In genomic region chr1:30263405-30263804, GRCh38 we compare ENCODE assay signal across 25 cellular contexts.
"Had no signal": no experiment of that assay in that cellular context is flagged by ENCODE, and none has a peak within 500 bp of the region (broad histone marks: within the 10 kb centered on the region; RNA-seq: fewer than 3 reads in every experiment).

No MANE protein-coding gene starts in this region.

- H3K27ac Mint-ChIP-seq: dendritic cell treated with granulocyte-macrophage colony-stimulating factor and Interleukin-4, amounts not matched to agents 40 ng/mL and 50 ng/mL, for 4 days; endodermal cell; immature natural killer cell; mesothelial cell of epicardium had no signal

- H3K9me3 Mint-ChIP-seq: dendritic cell treated with granulocyte-macrophage colony-stimulating factor and Interleukin-4, amounts not matched to agents 40 ng/mL and 50 ng/mL, for 4 days; effector memory CD8-positive, alpha-beta T cell; immature natural killer cell had no signal

- H3K36me3 Mint-ChIP-seq: mesothelial cell of epicardium had no signal

- ATAC-seq: effector memory CD8-positive, alpha-beta T cell; esophagus mucosa; gastrocnemius medialis; heart left ventricle; left cardiac atrium; left lung; left ventricle myocardium superior; lower lobe of right lung; mucosa of descending colon had no signal

- H3K4me1 Mint-ChIP-seq: immature natural killer cell had no signal

- H3K4me3 Mint-ChIP-seq: dendritic cell treated with granulocyte-macrophage colony-stimulating factor and Interleukin-4, amounts not matched to agents 40 ng/mL and 50 ng/mL, for 4 days; effector memory CD8-positive, alpha-beta T cell; endodermal cell; immature natural killer cell; mesothelial cell of epicardium had no signal

- H3K4me1 ChIP-seq: colonic mucosa, esophagus squamous epithelium, gastrocnemius medialis, left lung, lower lobe of right lung had no signal

- DNase-seq: cerebellar nuclear complex; colonic mucosa; cortex of kidney; effector CD8-positive, alpha-beta T cell; effector memory CD8-positive, alpha-beta T cell; endodermal cell; erythroblast; esophagus squamous epithelium; foreskin fibroblast; foreskin melanocyte; gastrocnemius medialis; heart left ventricle; hypothalamus; immature natural killer cell; left cardiac atrium; left lung; left ventricle myocardium superior; lower lobe of right lung; mesenchymal stem cell; mucosa of descending colon had no signal

- H3K27ac ChIP-seq: colonic mucosa, epithelial cell of prostate, esophagus squamous epithelium, gastrocnemius medialis, heart left ventricle, hepatocyte, left lung, lower lobe of right lung had no signal

- H3K36me3 ChIP-seq: colonic mucosa, esophagus squamous epithelium, gastrocnemius medialis, heart left ventricle, left lung, lower lobe of right lung had no signal

- H3K4me3 ChIP-seq: colonic mucosa, esophagus squamous epithelium, gastrocnemius medialis, heart left ventricle, hepatocyte, left lung, lower lobe of right lung, mucosa of descending colon had no signal

- H3K27me3 ChIP-seq: colonic mucosa, hepatocyte had no signal

- H3K9me3 ChIP-seq: colonic mucosa, esophagus squamous epithelium, gastrocnemius medialis, heart left ventricle, left lung, lower lobe of right lung, mucosa of descending colon had no signal
